8 cellular contexts compared by ENCODE assay signal in the genomic region with DNA sequence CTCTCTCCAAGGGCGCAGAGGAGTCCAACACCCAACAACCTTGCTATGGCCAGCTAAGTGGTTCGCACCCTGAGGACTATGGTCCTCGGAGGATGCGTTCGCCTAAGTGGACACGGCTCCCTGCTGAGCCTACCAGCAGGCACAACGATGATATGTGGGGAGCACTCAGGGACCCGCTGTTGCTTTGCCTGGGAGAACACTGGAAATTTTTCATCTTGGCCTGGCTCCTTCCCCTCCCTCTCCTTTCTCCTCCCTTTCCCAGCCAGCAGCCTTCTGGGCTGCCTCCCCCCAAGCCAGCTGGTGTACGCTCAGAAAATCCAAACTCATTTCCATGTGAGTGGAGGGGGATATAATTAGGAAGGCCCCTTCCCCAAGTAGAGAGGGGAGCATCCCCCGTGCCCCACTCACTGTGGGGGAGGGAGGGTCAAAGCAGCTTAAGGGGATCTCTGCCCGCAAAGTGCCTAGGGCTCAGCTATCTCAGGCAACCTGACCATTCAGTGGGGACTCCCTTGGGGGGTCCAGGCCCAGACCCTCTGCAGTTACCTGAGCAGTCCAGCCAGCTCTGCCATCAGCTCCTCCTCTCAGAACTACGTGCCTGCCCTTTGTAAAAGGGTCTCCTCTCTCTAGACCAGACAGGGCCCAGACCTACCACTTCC. TPM values are rescaled to one million over a fixed set of nuclear protein-coding genes. Genes with fewer than 3 reads are reported as not detected.
DNase-seq lines count a peak whose midpoint lies in the region; ATAC-seq and TF ChIP-seq lines count a peak whose summit lies in the region.

No MANE protein-coding gene starts in this region.

- ATAC-seq in HG03103 (IDR thresholded peaks at IDR 0.05; ENCODE audit: low read depth, unreplicated experiment) (peak; percentile 13), omental fat pad (ENCODE audit: low FRiP score) (no peak), GM19467 (IDR thresholded peaks at IDR 0.05; ENCODE audit: unreplicated experiment) (no peak)

- no peaks in the 10 kb centered on the region for H3K9me3 ChIP-seq in mucosa of rectum (ENCODE audit: control insufficient read depth in 2 of 2, low read length in 2 of 2)

- H3K4me3 ChIP-seq in BJ (ENCODE audit: low read depth, low read length): peak overlapping the region; percentile 91
- peak overlapping the region in 1 of 2 donors; percentile 59 for H3K4me3 ChIP-seq in mucosa of rectum (ENCODE audit: low read length in 2 of 2)

- no peak for DNase-seq in BJ (ENCODE audit: low read depth)
- peak; percentile 71 for DNase-seq in cerebellar cortex (ENCODE audit: low spot score)
- no peak for DNase-seq in omental fat pad (ENCODE audit: low spot score)
- no peak for DNase-seq in D341Med (ENCODE audit: low spot score)
- DNase-seq in central memory CD4-positive, alpha-beta T cell: no peak

- CTCF ChIA-PET in BJ (lab: Yijun Ruan, JAX): interaction anchor here (1.1 to 19.9 kb wide), 3 partner anchors 23 to 56 kb away, joined by 3 to 622 read pairs (median 3); partner anchors contain the start of gene CYP11A1

- POLR2A ChIA-PET in BJ (lab: Charles Lee): interaction anchor here (0.6 kb wide), 1 partner anchor 40 kb away, joined by 5 read pairs; no protein-coding TSS in a partner anchor

- H3K4me1 ChIP-seq in mucosa of rectum (ENCODE audit: control insufficient read depth in 2 of 2, insufficient read depth in 2 of 2, low read length in 2 of 2): peaks cover 5 to 7% of the 10 kb centered on the region in 2 donors

- TF ChIP-seq CTCF in BJ (IDR thresholded peaks at IDR 0.05; ENCODE audit: insufficient read depth, low read depth, low read length) (no peak), omental fat pad (IDR thresholded peaks at IDR 0.05) (no peak)

- no peaks in the 10 kb centered on the region for H3K36me3 ChIP-seq in BJ (ENCODE audit: control insufficient read depth, insufficient read depth, low read length)
- no peaks in the 10 kb centered on the region for H3K36me3 ChIP-seq in mucosa of rectum (ENCODE audit: control insufficient read depth in 2 of 2, insufficient read depth in 2 of 2, low read length in 2 of 2)

- H3K27me3 ChIP-seq in BJ (ENCODE audit: control insufficient read depth, insufficient read depth, low read length) (no peaks in the 10 kb centered on the region), mucosa of rectum (ENCODE audit: control insufficient read depth in 2 of 2, insufficient read depth in 2 of 2, low read length in 2 of 2) (peaks cover 10 to 24% of the 10 kb centered on the region in 2 donors)

- H3K9ac ChIP-seq in mucosa of rectum (ENCODE audit: low read depth in 1 of 2, low read length in 2 of 2): peak overlapping the region; percentile 28 to 47

- H3K27ac ChIP-seq in mucosa of rectum (ENCODE audit: low read depth in 2 of 2, low read length in 2 of 2): peak overlapping the region in 1 of 2 donors; percentile 74

RNA-seq across cellular contexts. Expression of gene SEMA7A, which starts 0.6 kb away (rescaled TPM):
- 14.1 and 22.7 TPM in 2 replicates for polyA plus RNA-seq in BJ (2011; rRNA removed)
- polyA minus RNA-seq in BJ (2011; rRNA and poly(A)+ RNA removed): 11.6 and 21.5 TPM in 2 replicates
- total RNA-seq in omental fat pad: 1 to 10 TPM; 1.2 to 7.6 (median 3.4) TPM

RNA-seq across cellular contexts. Expression of gene UBL7, which starts 26.6 kb away (rescaled TPM):
- polyA plus RNA-seq in BJ (2011; rRNA removed): 69.4 and 87.3 TPM in 2 replicates
- 43.8 and 81.0 TPM in 2 replicates for polyA minus RNA-seq in BJ (2011; rRNA and poly(A)+ RNA removed)
- total RNA-seq in omental fat pad: 10 to 100 TPM; 28.0 to 39.2 (median 34.8) TPM
